8 cellular contexts compared by ENCODE assay signal in genomic region chr17:8125196-8125946, GRCh38. TPM values are rescaled to one million over a fixed set of nuclear protein-coding genes. Genes with fewer than 3 reads are reported as not detected.
A peak's percentile ranks its signal among the peaks of the same experiment; 100 is the strongest.
DNase-seq lines count a peak whose midpoint lies in the region; ATAC-seq and TF ChIP-seq lines count a peak whose summit lies in the region.

No MANE protein-coding gene starts in this region.

- TF ChIP-seq CTCF in LNCaP clone FGC (IDR thresholded peaks at IDR 0.05; ENCODE audit: control insufficient read depth, extremely low read depth, insufficient read depth) (no peak), uterus (IDR thresholded peaks at IDR 0.05) (peak in 1 of 4 experiments; percentile 24)

- H3K4me3 ChIP-seq in LNCaP clone FGC (ENCODE audit: low read depth, low read length) (peak overlapping the region; percentile 82), right cardiac atrium (ENCODE audit: low read length) (peak overlapping the region; percentile 94), uterus (peak overlapping the region; percentile 65)

- H3K9me3 ChIP-seq in right cardiac atrium (ENCODE audit: control insufficient read depth, low read length) (no peaks in the 10 kb centered on the region), uterus (no peaks in the 10 kb centered on the region)

- no peak for TF ChIP-seq POLR2A in uterus (IDR thresholded peaks at IDR 0.05)

- 1% methylated on average over 40 of the region's 40 CpGs for WGBS in right cardiac atrium

- H3K27ac ChIP-seq in right cardiac atrium (ENCODE audit: low read length) (no peak overlapping the region), uterus (peak overlapping the region; percentile 85 to 90)

- ATAC-seq in right cardiac atrium (peak; percentile 49 to 54), GM19324 (IDR thresholded peaks at IDR 0.05; ENCODE audit: low FRiP score, unreplicated experiment) (no peak)

- H3K27me3 ChIP-seq in right cardiac atrium (ENCODE audit: control insufficient read depth, insufficient read depth) (no peaks in the 10 kb centered on the region), uterus (no peaks in the 10 kb centered on the region)

- no peaks in the 10 kb centered on the region for H3K36me3 ChIP-seq in uterus

- intact Hi-C loops in right cardiac atrium (cut with DNase I) = loop anchor here (2.0 to 10.0 kb wide), 4 partner anchors 49 to 99 kb away; partner anchors contain the start of gene TMEM107 (in 1 of the 4)
- intact Hi-C loops in uterus (cut with DNase I; ENCODE audit: low total_unique reads) = loop anchor here (10.0 kb wide), 1 partner anchor 59 kb away; no protein-coding TSS in a partner anchor

- H3K4me1 ChIP-seq in right cardiac atrium (ENCODE audit: control insufficient read depth, insufficient read depth, low read length) (peaks cover 5% of the 10 kb centered on the region), uterus (peaks cover 0 to 37% of the 10 kb centered on the region in 2 donors)

- DNase-seq in EL (peak; percentile 84), LNCaP clone FGC (ENCODE audit: low read depth) (no peak), T-helper 2 cell (peak; percentile 59 to 84 (median 77)), amniotic epithelial cell (ENCODE audit: low read depth) (peak; percentile 58), right cardiac atrium (peak; percentile 66 to 88 (median 87)), putamen (ENCODE audit: low spot score) (peak; percentile 83), uterus (peak; percentile 88 to 90)

RNA-seq across cellular contexts. Expression of gene HES7, which starts 1.5 kb away (rescaled TPM):
- total RNA-seq in right cardiac atrium (under 1 TPM; 0.62 to 0.76 (median 0.73) TPM), uterus (under 1 TPM in 1 of 4 donors, not detected in 3; 0.61 TPM)
- polyA plus RNA-seq in right cardiac atrium = 0.25 TPM

RNA-seq across cellular contexts. Expression of gene ALOXE3, which starts 7.1 kb away (rescaled TPM):
- total RNA-seq in right cardiac atrium (not detected), uterus (under 1 TPM in 1 of 4 donors, not detected in 3; 0.26 TPM)
- not detected for polyA plus RNA-seq in right cardiac atrium

RNA-seq across cellular contexts. Expression of gene PER1, which starts 26.8 kb away (rescaled TPM):
- total RNA-seq in right cardiac atrium (100 to 1,000 TPM in 3 of 4 donors, 10 to 100 TPM in 1; 96.2 to 150 (median 124) TPM), uterus (100 to 1,000 TPM in 3 of 4 donors, 10 to 100 TPM in 1; 20.0 to 396 (median 163) TPM)
- polyA plus RNA-seq in right cardiac atrium = 110 TPM

RNA-seq across cellular contexts. Expression of gene VAMP2, which starts 37.4 kb away (rescaled TPM):
- total RNA-seq in right cardiac atrium = 10 to 100 TPM; 68.7 to 74.9 (median 71.8) TPM
- 50.2 TPM for polyA plus RNA-seq in right cardiac atrium
- total RNA-seq in uterus = 100 to 1,000 TPM in 1 of 4 donors, 10 to 100 TPM in 2, 1 to 10 TPM in 1; 6.7 to 150 (median 14.1) TPM

RNA-seq across cellular contexts. Expression of gene ALOX12B, which starts 37.9 kb away (rescaled TPM):
- total RNA-seq in right cardiac atrium (under 1 TPM in 1 of 4 donors, not detected in 3; 0.71 TPM), uterus (not detected)
- not detected for polyA plus RNA-seq in right cardiac atrium
